Comparison of ENCODE assay signal across 25 cellular contexts in genomic region chr5:60494144-60494543, GRCh38.
DNase-seq lines count a peak whose midpoint lies in the region; ATAC-seq and TF ChIP-seq lines count a peak whose summit lies in the region.
"Had no signal": no experiment of that assay in that cellular context is flagged by ENCODE, and none has a peak within 500 bp of the region (broad histone marks: within the 10 kb centered on the region; RNA-seq: fewer than 3 reads in every experiment).

No MANE protein-coding gene starts in this region.

- H3K23ac ChIP-seq in mesendoderm (ENCODE audit: low read length) = no peak overlapping the region

- intact Hi-C loops in ascending aorta (cut with DNase I) = no loop called here

- no peak overlapping the region for H2BK5ac ChIP-seq in mesendoderm (ENCODE audit: low read length)

- no peak overlapping the region for H4K5ac ChIP-seq in mesendoderm (ENCODE audit: low read length)

- no peak overlapping the region for H3K27ac Mint-ChIP-seq in progenitor cell of endocrine pancreas
- H3K27ac Mint-ChIP-seq: activated CD4-positive, alpha-beta T cell treated with anti-CD3 and anti-CD28 coated beads, Interleukin-2, amount 10 ng/mL, durations not matched to agents 7 days and 5 days; activated naive CD8-positive, alpha-beta T cell treated with anti-CD3 and anti-CD28 coated beads, Interleukin-2, amount 10 ng/mL, durations not matched to agents 7 days and 5 days; CD4-positive, alpha-beta memory T cell; natural killer cell treated with Interleukin-12 subunit alpha and Interleukin-12 subunit beta and Interleukin-15 and Interleukin-18, amount 100 ng/mL, for 72 hours had no signal

- H3K4ac ChIP-seq in mesendoderm (ENCODE audit: low read depth, low read length) = no peak overlapping the region

- H3K4me1 ChIP-seq in ascending aorta (peaks cover 0 to 22% of the 10 kb centered on the region in 2 donors), mesendoderm (ENCODE audit: control insufficient read depth, low read depth, low read length) (no peaks in the 10 kb centered on the region)
- H3K4me1 ChIP-seq: HAP-1, SJSA1, uterus had no signal

- H3K4me3 ChIP-seq in ascending aorta = peak overlapping the region in 1 of 2 donors; percentile 37
- no peak overlapping the region for H3K4me3 ChIP-seq in mesendoderm (ENCODE audit: low read length)
- H3K4me3 ChIP-seq: HAP-1, SJSA1, uterus had no signal

- no peak overlapping the region for H3K9ac ChIP-seq in mesendoderm (ENCODE audit: low read length)

- H2AK5ac ChIP-seq in mesendoderm (ENCODE audit: low read length) = no peak overlapping the region

- H3K4me1 Mint-ChIP-seq in progenitor cell of endocrine pancreas (ENCODE audit: low read depth) = peaks cover 13% of the 10 kb centered on the region
- H3K4me1 Mint-ChIP-seq: activated CD4-positive, alpha-beta T cell treated with anti-CD3 and anti-CD28 coated beads, Interleukin-2, amount 10 ng/mL, durations not matched to agents 7 days and 5 days; activated naive CD8-positive, alpha-beta T cell treated with anti-CD3 and anti-CD28 coated beads, Interleukin-2, amount 10 ng/mL, durations not matched to agents 7 days and 5 days; CD4-positive, alpha-beta memory T cell had no signal

- ATAC-seq in HG02884 (IDR thresholded peaks at IDR 0.05; ENCODE audit: unreplicated experiment) = peak; percentile 3
- ATAC-seq in GM21447 (IDR thresholded peaks at IDR 0.05; ENCODE audit: unreplicated experiment) = no peak
- ATAC-seq: natural killer cell treated with Interleukin-12 subunit alpha and Interleukin-12 subunit beta and Interleukin-15 and Interleukin-18, amount 100 ng/mL, for 72 hours; stimulated activated naive CD8-positive, alpha-beta T cell treated with anti-CD3 and anti-CD28 coated beads, Interleukin-15, Interleukin-2, amounts not matched to agents 100 U/mL and 50 U/mL, for 24 hours had no signal

- H3K4me2 ChIP-seq in mesendoderm (ENCODE audit: low read length) = no peak overlapping the region

- TF ChIP-seq CTCF in 22Rv1 (IDR thresholded peaks at IDR 0.05) (no peak), ascending aorta (IDR thresholded peaks at IDR 0.05) (no peak), progenitor cell of endocrine pancreas (IDR thresholded peaks at IDR 0.05; ENCODE audit: unreplicated experiment) (no peak)

- no peaks in the 10 kb centered on the region for H3K9me3 ChIP-seq in ascending aorta
- H3K9me3 ChIP-seq: HAP-1, SJSA1, uterus had no signal

- no peak overlapping the region for H4K8ac ChIP-seq in mesendoderm (ENCODE audit: low read depth, low read length)

- H3K36me3 ChIP-seq in ascending aorta (no peaks in the 10 kb centered on the region), mesendoderm (ENCODE audit: control insufficient read depth, insufficient read depth, low read length) (no peaks in the 10 kb centered on the region)
- H3K36me3 ChIP-seq: HAP-1, SJSA1, uterus had no signal

- WGBS in mesendoderm (ENCODE audit: extremely low coverage, insufficient coverage, low lambda C conversion rate) = no CpG with 5 or more reads among the region's 3 CpGs

- no peaks in the 10 kb centered on the region for H3K27me3 Mint-ChIP-seq in progenitor cell of endocrine pancreas
- H3K27me3 Mint-ChIP-seq: activated B cell treated with CpG ODN at 0.5 μM for 24 hours; activated CD4-positive, alpha-beta T cell treated with anti-CD3 and anti-CD28 coated beads, Interleukin-2, amount 10 ng/mL, durations not matched to agents 7 days and 5 days; natural killer cell treated with Interleukin-12 subunit alpha and Interleukin-12 subunit beta and Interleukin-15 and Interleukin-18, amount 100 ng/mL, for 72 hours had no signal

- peak overlapping the region; percentile 53; the same call in 1 of the 2 replicates for H3K27ac ChIP-seq in 22Rv1
- peak overlapping the region; percentile 74 to 78 for H3K27ac ChIP-seq in ascending aorta
- no peak overlapping the region for H3K27ac ChIP-seq in mesendoderm (ENCODE audit: low read depth, low read length)
- H3K27ac ChIP-seq: RWPE1, SJSA1, uterus had no signal

- H3K18ac ChIP-seq in mesendoderm (ENCODE audit: low read length) = no peak overlapping the region

- no peaks in the 10 kb centered on the region for H3K36me3 Mint-ChIP-seq in progenitor cell of endocrine pancreas (ENCODE audit: insufficient read depth)
- H3K36me3 Mint-ChIP-seq: activated naive CD8-positive, alpha-beta T cell treated with anti-CD3 and anti-CD28 coated beads, Interleukin-2, amount 10 ng/mL, durations not matched to agents 7 days and 5 days; CD4-positive, alpha-beta memory T cell; natural killer cell treated with Interleukin-12 subunit alpha and Interleukin-12 subunit beta and Interleukin-15 and Interleukin-18, amount 100 ng/mL, for 72 hours had no signal

- no peak overlapping the region for H2BK15ac ChIP-seq in mesendoderm (replicated peaks; ENCODE audit: low read depth)

- H3K79me2 ChIP-seq in mesendoderm (ENCODE audit: control insufficient read depth, insufficient read depth, low read length) = no peaks in the 10 kb centered on the region

- H3K56ac ChIP-seq in mesendoderm (ENCODE audit: low read length) = no peak overlapping the region

- no peak overlapping the region for H3K4me3 Mint-ChIP-seq in progenitor cell of endocrine pancreas (ENCODE audit: low read depth)
- H3K4me3 Mint-ChIP-seq: activated CD4-positive, alpha-beta T cell treated with anti-CD3 and anti-CD28 coated beads, Interleukin-2, amount 10 ng/mL, durations not matched to agents 7 days and 5 days; activated naive CD8-positive, alpha-beta T cell treated with anti-CD3 and anti-CD28 coated beads, Interleukin-2, amount 10 ng/mL, durations not matched to agents 7 days and 5 days; CD4-positive, alpha-beta memory T cell; natural killer cell treated with Interleukin-12 subunit alpha and Interleukin-12 subunit beta and Interleukin-15 and Interleukin-18, amount 100 ng/mL, for 72 hours had no signal

- no peak for DNase-seq in ascending aorta (ENCODE audit: low spot score in 2 of 2)
- peak; percentile 16 for DNase-seq in mesendoderm
- DNase-seq in progenitor cell of endocrine pancreas (ENCODE audit: low spot score, unreplicated experiment) = no peak
- DNase-seq in activated T-cell treated with anti-CD3 and anti-CD28 coated beads, Interleukin-2, amount 50 U/mL, for 48 hours = no peak
- DNase-seq in cerebellum (ENCODE audit: low spot score) = no peak
- DNase-seq: activated B cell treated with CpG ODN at 0.5 μM for 24 hours; activated CD4-positive, alpha-beta T cell treated with anti-CD3 and anti-CD28 coated beads, Interleukin-2, amount 10 ng/mL, durations not matched to agents 7 days and 5 days; activated gamma-delta T cell; activated naive CD8-positive, alpha-beta T cell treated with anti-CD3 and anti-CD28 coated beads, Interleukin-2, amount 10 ng/mL, durations not matched to agents 7 days and 5 days; AML-193; CD4-positive, alpha-beta memory T cell; glutamatergic neuron; MV-4-11; NCI-H1436 treated with DMSO at 0.1 percent for 48 hours; NCI-H2107; stimulated activated naive CD8-positive, alpha-beta T cell treated with anti-CD3 and anti-CD28 coated beads, Interleukin-15, Interleukin-2, amounts not matched to agents 100 U/mL and 50 U/mL, for 24 hours; T1000; uterus had no signal

- H3K9me3 Mint-ChIP-seq in progenitor cell of endocrine pancreas (ENCODE audit: low read depth) = no peaks in the 10 kb centered on the region
- H3K9me3 Mint-ChIP-seq: activated B cell treated with CpG ODN at 0.5 μM for 24 hours; activated CD4-positive, alpha-beta T cell treated with anti-CD3 and anti-CD28 coated beads, Interleukin-2, amount 10 ng/mL, durations not matched to agents 7 days and 5 days; natural killer cell treated with Interleukin-12 subunit alpha and Interleukin-12 subunit beta and Interleukin-15 and Interleukin-18, amount 100 ng/mL, for 72 hours had no signal

- no peaks in the 10 kb centered on the region for H3K79me1 ChIP-seq in mesendoderm (ENCODE audit: low read length)

- H2BK120ac ChIP-seq in mesendoderm (ENCODE audit: low read depth, low read length) = no peak overlapping the region

- no peaks in the 10 kb centered on the region for H3K27me3 ChIP-seq in ascending aorta
- no peaks in the 10 kb centered on the region for H3K27me3 ChIP-seq in mesendoderm (ENCODE audit: insufficient read depth, low read length, poor library complexity)
- H3K27me3 ChIP-seq: SJSA1, uterus had no signal
